ENCODE assay signal across 1 cellular context in genomic region chr11:107961480-107961879, GRCh38.
TF ChIP-seq lines count a peak whose summit lies in the region.

No MANE protein-coding gene starts in this region.

TF ChIP-seq in GM23338, 12 proteins besides CTCF, POLR2A, EP300 and RAD21 (continued from another document):
- TF ChIP-seq, protein P1, sequence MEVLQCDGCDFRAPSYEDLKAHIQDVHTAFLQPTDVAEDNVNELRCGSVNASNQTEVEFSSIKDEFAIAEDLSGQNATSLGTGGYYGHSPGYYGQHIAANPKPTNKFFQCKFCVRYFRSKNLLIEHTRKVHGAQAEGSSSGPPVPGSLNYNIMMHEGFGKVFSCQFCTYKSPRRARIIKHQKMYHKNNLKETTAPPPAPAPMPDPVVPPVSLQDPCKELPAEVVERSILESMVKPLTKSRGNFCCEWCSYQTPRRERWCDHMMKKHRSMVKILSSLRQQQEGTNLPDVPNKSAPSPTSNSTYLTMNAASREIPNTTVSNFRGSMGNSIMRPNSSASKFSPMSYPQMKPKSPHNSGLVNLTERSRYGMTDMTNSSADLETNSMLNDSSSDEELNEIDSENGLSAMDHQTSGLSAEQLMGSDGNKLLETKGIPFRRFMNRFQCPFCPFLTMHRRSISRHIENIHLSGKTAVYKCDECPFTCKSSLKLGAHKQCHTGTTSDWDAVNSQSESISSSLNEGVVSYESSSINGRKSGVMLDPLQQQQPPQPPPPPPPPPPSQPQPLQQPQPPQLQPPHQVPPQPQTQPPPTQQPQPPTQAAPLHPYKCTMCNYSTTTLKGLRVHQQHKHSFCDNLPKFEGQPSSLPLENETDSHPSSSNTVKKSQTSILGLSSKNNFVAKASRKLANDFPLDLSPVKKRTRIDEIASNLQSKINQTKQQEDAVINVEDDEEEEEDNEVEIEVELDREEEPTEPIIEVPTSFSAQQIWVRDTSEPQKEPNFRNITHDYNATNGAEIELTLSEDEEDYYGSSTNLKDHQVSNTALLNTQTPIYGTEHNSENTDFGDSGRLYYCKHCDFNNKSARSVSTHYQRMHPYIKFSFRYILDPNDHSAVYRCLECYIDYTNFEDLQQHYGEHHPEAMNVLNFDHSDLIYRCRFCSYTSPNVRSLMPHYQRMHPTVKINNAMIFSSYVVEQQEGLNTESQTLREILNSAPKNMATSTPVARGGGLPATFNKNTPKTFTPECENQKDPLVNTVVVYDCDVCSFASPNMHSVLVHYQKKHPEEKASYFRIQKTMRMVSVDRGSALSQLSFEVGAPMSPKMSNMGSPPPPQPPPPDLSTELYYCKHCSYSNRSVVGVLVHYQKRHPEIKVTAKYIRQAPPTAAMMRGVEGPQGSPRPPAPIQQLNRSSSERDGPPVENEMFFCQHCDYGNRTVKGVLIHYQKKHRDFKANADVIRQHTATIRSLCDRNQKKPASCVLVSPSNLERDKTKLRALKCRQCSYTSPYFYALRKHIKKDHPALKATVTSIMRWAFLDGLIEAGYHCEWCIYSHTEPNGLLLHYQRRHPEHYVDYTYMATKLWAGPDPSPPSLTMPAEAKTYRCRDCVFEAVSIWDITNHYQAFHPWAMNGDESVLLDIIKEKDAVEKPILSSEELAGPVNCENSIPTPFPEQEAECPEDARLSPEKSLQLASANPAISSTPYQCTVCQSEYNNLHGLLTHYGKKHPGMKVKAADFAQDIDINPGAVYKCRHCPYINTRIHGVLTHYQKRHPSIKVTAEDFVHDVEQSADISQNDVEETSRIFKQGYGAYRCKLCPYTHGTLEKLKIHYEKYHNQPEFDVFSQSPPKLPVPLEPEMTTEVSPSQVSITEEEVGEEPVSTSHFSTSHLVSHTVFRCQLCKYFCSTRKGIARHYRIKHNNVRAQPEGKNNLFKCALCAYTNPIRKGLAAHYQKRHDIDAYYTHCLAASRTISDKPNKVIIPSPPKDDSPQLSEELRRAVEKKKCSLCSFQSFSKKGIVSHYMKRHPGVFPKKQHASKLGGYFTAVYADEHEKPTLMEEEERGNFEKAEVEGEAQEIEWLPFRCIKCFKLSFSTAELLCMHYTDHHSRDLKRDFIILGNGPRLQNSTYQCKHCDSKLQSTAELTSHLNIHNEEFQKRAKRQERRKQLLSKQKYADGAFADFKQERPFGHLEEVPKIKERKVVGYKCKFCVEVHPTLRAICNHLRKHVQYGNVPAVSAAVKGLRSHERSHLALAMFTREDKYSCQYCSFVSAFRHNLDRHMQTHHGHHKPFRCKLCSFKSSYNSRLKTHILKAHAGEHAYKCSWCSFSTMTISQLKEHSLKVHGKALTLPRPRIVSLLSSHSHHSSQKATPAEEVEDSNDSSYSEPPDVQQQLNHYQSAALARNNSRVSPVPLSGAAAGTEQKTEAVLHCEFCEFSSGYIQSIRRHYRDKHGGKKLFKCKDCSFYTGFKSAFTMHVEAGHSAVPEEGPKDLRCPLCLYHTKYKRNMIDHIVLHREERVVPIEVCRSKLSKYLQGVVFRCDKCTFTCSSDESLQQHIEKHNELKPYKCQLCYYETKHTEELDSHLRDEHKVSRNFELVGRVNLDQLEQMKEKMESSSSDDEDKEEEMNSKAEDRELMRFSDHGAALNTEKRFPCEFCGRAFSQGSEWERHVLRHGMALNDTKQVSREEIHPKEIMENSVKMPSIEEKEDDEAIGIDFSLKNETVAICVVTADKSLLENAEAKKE (CRISPR knock-in tag; IDR thresholded peaks at IDR 0.05): no peak
- no peak for TF ChIP-seq STAT1 (IDR thresholded peaks at IDR 0.05; ENCODE audit: unreplicated experiment)
- TF ChIP-seq ZNF331 (CRISPR knock-in tag; IDR thresholded peaks at IDR 0.05; ENCODE audit: low read depth): no peak
- no peak for TF ChIP-seq POLR2AphosphoS5 (IDR thresholded peaks at IDR 0.05; ENCODE audit: low read depth)
- no peak for TF ChIP-seq EZH2 (IDR thresholded peaks at IDR 0.05; ENCODE audit: low read depth, unreplicated experiment)
